Comparison of ENCODE assay signal across 8 cellular contexts in the genomic region with DNA sequence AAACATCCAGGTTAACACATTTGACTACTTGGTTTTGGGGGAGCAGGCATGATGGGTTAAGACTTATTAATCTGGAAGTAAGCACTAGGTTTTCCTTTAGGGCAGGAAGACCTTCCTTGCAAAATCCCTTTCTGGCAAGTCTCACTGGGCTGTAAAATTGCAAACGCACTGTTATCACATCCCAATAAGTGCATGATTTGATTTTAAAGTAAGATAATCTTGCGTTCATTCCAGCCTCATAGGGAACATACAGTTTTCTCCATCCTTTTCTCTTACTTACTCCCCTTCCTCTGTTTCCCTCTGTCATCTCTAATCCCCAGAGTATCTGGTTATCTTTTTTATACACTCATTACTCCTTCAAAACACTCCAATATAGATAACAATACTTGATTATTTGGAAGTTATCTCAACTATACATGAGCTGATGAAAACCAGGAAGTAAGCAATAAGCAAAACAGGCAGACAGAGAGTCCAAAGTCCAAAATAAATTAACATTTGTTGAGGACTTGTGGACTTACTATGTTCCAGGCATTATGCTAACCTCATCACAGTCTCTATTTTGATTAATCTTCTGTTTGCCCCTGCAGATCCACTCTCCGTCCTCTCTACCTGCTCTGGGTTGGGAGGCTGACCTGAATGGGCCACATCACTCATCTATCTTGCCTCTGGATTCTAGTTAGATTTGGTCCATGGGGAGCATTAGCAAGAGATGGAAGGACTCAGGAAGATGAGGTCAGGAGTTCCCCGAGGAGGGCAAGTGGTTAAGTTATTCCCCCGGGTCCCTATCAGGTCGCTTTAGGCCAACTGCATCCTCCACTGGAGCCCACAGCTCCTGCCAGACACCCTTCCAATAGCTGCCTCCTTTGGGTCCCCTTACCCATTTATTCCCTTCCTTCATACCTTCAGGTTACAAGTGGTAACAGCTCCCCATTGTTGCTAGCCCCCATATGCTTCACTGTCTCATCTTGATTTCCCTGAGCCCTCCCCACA.
DNase-seq lines count a peak whose midpoint lies in the region; ATAC-seq and TF ChIP-seq lines count a peak whose summit lies in the region.

No MANE protein-coding gene starts in this region.

- peaks cover 3% of the 10 kb centered on the region for H3K27me3 Mint-ChIP-seq in GM23338 (ENCODE audit: insufficient read depth, low read depth, poor library complexity)

- H3K36me3 ChIP-seq in duodenal mucosa (ENCODE audit: control insufficient read depth in 1 of 2, insufficient read depth in 2 of 2, low read length in 2 of 2) = peaks cover 2 to 4% of the 10 kb centered on the region in 2 donors
- no peaks in the 10 kb centered on the region for H3K36me3 ChIP-seq in rectal smooth muscle tissue (ENCODE audit: control insufficient read depth, insufficient read depth, low read length)
- H3K36me3 ChIP-seq in GM23338 (ENCODE audit: insufficient read depth) = no peaks in the 10 kb centered on the region

- no peak overlapping the region for H3K4me2 ChIP-seq in GM23338

- H3K9ac ChIP-seq in duodenal mucosa (ENCODE audit: low read depth in 1 of 2, low read length in 2 of 2) (peak overlapping the region in 1 of 2 donors; percentile 78), rectal smooth muscle tissue (ENCODE audit: low read length) (no peak overlapping the region)

- DNase-seq in DMS53 (lab: John Stamatoyannopoulos, UW) (peak; percentile 58), NCI-H526 treated with DMSO at 0.1 percent for 48 hours (lab: John Stamatoyannopoulos, UW) (peak; percentile 41), NCI-H1092 (lab: John Stamatoyannopoulos, UW) (no peak), superior temporal gyrus (ENCODE audit: extremely low spot score) (no peak), GM23338 (ENCODE audit: low spot score) (no peak)

- no peaks in the 10 kb centered on the region for H3K9me3 ChIP-seq in duodenal mucosa (ENCODE audit: control insufficient read depth in 1 of 2, low read length in 2 of 2)

- H3K9me3 Mint-ChIP-seq in GM23338 = no peaks in the 10 kb centered on the region

- no peak for ATAC-seq in HG02970 (IDR thresholded peaks at IDR 0.05; ENCODE audit: low FRiP score, unreplicated experiment)
- ATAC-seq in GM23338 = no peak

- H3K27me3 ChIP-seq in duodenal mucosa (ENCODE audit: control insufficient read depth in 1 of 2, insufficient read depth in 2 of 2, low read length in 2 of 2) (no peaks in the 10 kb centered on the region), rectal smooth muscle tissue (ENCODE audit: control insufficient read depth, insufficient read depth, low read length) (no peaks in the 10 kb centered on the region), GM23338 (ENCODE audit: insufficient read depth) (no peaks in the 10 kb centered on the region)

- H3K27ac Mint-ChIP-seq in GM23338 = no peak overlapping the region

- peak overlapping the region; percentile 4 to 13 for H3K4me3 ChIP-seq in duodenal mucosa (ENCODE audit: low read depth in 1 of 2, low read length in 2 of 2)
- no peak overlapping the region for H3K4me3 ChIP-seq in rectal smooth muscle tissue (ENCODE audit: low read length)
- no peak overlapping the region for H3K4me3 ChIP-seq in GM23338

- H4K20me1 ChIP-seq in GM23338 (replicated peaks; ENCODE audit: insufficient read depth) = no peaks in the 10 kb centered on the region

- H3K4me1 Mint-ChIP-seq in GM23338 = peaks cover 18% of the 10 kb centered on the region

- H3K79me2 ChIP-seq in GM23338 (replicated peaks; ENCODE audit: insufficient read depth) = no peaks in the 10 kb centered on the region

- peak overlapping the region; percentile 28 for H3K27ac ChIP-seq in duodenal mucosa (ENCODE audit: low read depth, low read length)
- H3K27ac ChIP-seq in rectal smooth muscle tissue (ENCODE audit: low read depth, low read length) = peak overlapping the region; percentile 79
- H3K27ac ChIP-seq in GM23338 (ENCODE audit: low read depth) = no peak overlapping the region

- TF ChIP-seq CTCF in GM23338 (conservative IDR thresholded peaks at IDR 0.05; ENCODE audit: low read depth in 2 of 2) = no peak

- H3F3A ChIP-seq in GM23338 (replicated peaks; ENCODE audit: low read depth) = no peaks in the 10 kb centered on the region

- H3K4me1 ChIP-seq in duodenal mucosa (ENCODE audit: control insufficient read depth in 1 of 2, insufficient read depth in 2 of 2, low read length in 2 of 2) (peaks cover 87 to 92% of the 10 kb centered on the region in 2 donors), rectal smooth muscle tissue (ENCODE audit: control insufficient read depth, insufficient read depth, low read length) (peaks cover 54% of the 10 kb centered on the region), GM23338 (ENCODE audit: insufficient read depth) (peaks cover 7% of the 10 kb centered on the region; the same call in 1 of the 2 replicates)

- no peak overlapping the region for H3K4me3 Mint-ChIP-seq in GM23338

- H2AFZ ChIP-seq in GM23338 = no peak overlapping the region

- no peaks in the 10 kb centered on the region for H3K9me2 ChIP-seq in GM23338 (ENCODE audit: insufficient read depth)

- no peaks in the 10 kb centered on the region for H3K36me3 Mint-ChIP-seq in GM23338 (ENCODE audit: low read depth)

TF ChIP-seq in GM23338, 12 proteins besides CTCF, POLR2A, EP300 and RAD21 (continues in another document):
- TF ChIP-seq EZH2 (IDR thresholded peaks at IDR 0.05; ENCODE audit: low read depth, unreplicated experiment) (no peak), STAT1 (IDR thresholded peaks at IDR 0.05; ENCODE audit: unreplicated experiment) (no peak), ZNF331 (CRISPR knock-in tag; IDR thresholded peaks at IDR 0.05; ENCODE audit: low read depth) (no peak), ZNF114 (CRISPR knock-in tag; IDR thresholded peaks at IDR 0.05) (no peak), CREB1 (CRISPR knock-in tag; IDR thresholded peaks at IDR 0.05; ENCODE audit: low read depth) (no peak)
- TF ChIP-seq, protein P1, sequence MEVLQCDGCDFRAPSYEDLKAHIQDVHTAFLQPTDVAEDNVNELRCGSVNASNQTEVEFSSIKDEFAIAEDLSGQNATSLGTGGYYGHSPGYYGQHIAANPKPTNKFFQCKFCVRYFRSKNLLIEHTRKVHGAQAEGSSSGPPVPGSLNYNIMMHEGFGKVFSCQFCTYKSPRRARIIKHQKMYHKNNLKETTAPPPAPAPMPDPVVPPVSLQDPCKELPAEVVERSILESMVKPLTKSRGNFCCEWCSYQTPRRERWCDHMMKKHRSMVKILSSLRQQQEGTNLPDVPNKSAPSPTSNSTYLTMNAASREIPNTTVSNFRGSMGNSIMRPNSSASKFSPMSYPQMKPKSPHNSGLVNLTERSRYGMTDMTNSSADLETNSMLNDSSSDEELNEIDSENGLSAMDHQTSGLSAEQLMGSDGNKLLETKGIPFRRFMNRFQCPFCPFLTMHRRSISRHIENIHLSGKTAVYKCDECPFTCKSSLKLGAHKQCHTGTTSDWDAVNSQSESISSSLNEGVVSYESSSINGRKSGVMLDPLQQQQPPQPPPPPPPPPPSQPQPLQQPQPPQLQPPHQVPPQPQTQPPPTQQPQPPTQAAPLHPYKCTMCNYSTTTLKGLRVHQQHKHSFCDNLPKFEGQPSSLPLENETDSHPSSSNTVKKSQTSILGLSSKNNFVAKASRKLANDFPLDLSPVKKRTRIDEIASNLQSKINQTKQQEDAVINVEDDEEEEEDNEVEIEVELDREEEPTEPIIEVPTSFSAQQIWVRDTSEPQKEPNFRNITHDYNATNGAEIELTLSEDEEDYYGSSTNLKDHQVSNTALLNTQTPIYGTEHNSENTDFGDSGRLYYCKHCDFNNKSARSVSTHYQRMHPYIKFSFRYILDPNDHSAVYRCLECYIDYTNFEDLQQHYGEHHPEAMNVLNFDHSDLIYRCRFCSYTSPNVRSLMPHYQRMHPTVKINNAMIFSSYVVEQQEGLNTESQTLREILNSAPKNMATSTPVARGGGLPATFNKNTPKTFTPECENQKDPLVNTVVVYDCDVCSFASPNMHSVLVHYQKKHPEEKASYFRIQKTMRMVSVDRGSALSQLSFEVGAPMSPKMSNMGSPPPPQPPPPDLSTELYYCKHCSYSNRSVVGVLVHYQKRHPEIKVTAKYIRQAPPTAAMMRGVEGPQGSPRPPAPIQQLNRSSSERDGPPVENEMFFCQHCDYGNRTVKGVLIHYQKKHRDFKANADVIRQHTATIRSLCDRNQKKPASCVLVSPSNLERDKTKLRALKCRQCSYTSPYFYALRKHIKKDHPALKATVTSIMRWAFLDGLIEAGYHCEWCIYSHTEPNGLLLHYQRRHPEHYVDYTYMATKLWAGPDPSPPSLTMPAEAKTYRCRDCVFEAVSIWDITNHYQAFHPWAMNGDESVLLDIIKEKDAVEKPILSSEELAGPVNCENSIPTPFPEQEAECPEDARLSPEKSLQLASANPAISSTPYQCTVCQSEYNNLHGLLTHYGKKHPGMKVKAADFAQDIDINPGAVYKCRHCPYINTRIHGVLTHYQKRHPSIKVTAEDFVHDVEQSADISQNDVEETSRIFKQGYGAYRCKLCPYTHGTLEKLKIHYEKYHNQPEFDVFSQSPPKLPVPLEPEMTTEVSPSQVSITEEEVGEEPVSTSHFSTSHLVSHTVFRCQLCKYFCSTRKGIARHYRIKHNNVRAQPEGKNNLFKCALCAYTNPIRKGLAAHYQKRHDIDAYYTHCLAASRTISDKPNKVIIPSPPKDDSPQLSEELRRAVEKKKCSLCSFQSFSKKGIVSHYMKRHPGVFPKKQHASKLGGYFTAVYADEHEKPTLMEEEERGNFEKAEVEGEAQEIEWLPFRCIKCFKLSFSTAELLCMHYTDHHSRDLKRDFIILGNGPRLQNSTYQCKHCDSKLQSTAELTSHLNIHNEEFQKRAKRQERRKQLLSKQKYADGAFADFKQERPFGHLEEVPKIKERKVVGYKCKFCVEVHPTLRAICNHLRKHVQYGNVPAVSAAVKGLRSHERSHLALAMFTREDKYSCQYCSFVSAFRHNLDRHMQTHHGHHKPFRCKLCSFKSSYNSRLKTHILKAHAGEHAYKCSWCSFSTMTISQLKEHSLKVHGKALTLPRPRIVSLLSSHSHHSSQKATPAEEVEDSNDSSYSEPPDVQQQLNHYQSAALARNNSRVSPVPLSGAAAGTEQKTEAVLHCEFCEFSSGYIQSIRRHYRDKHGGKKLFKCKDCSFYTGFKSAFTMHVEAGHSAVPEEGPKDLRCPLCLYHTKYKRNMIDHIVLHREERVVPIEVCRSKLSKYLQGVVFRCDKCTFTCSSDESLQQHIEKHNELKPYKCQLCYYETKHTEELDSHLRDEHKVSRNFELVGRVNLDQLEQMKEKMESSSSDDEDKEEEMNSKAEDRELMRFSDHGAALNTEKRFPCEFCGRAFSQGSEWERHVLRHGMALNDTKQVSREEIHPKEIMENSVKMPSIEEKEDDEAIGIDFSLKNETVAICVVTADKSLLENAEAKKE (CRISPR knock-in tag; IDR thresholded peaks at IDR 0.05) = no peak
- TF ChIP-seq, protein P2, sequence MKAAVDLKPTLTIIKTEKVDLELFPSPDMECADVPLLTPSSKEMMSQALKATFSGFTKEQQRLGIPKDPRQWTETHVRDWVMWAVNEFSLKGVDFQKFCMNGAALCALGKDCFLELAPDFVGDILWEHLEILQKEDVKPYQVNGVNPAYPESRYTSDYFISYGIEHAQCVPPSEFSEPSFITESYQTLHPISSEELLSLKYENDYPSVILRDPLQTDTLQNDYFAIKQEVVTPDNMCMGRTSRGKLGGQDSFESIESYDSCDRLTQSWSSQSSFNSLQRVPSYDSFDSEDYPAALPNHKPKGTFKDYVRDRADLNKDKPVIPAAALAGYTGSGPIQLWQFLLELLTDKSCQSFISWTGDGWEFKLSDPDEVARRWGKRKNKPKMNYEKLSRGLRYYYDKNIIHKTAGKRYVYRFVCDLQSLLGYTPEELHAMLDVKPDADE (IDR thresholded peaks at IDR 0.05) = no peak

Comparison
In these comparisons a context has a peak if more than half of its experiments do, and no peak if none do; other contexts are left out.
1. DNase-seq: peak in DMS53 (single experiment) and NCI-H526 treated with DMSO at 0.1 percent for 48 hours (single experiment); none in NCI-H1092 (single experiment), superior temporal gyrus (single experiment) and GM23338 (single experiment).
2. H3K4me3 ChIP-seq: peak in duodenal mucosa (2 of 2); none in rectal smooth muscle tissue (single experiment) and GM23338 (single experiment).